In the genomic region with DNA sequence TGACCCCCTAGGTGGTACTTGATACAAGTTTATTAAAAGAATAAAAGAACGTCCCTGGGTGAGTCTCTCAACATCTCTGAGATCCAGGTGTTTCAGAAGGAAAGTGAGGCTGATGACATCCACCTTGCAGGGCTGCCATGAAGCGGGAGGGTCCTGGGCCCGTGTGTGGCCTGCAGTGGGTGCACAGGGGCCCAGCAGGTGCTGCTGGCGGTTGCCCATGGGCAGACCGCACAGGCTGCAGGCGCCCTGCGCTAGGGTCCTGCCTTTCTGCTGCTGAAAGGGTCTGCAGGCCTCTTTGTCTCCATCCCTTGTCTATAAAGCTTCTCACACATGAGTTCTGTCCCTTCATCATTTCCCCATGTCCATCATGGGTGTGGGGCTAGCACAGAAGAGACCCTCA, we compare ENCODE assay signal across 23 cellular contexts.
"Had no signal": no experiment of that assay in that cellular context is flagged by ENCODE, and none has a peak within 500 bp of the region (broad histone marks: within the 10 kb centered on the region; RNA-seq: fewer than 3 reads in every experiment).

No MANE protein-coding gene starts in this region.

- H3K4me1 ChIP-seq: Peyer's patch, SJSA1 had no signal

- H3K36me3 ChIP-seq: brain microvascular endothelial cell, Peyer's patch, SJSA1 had no signal

- H3K9ac ChIP-seq: KMS-11 had no signal

- DNase-seq: activated CD4-positive, alpha-beta T cell treated with anti-CD3 and anti-CD28 coated beads, Interleukin-2, amount 10 ng/mL, durations not matched to agents 24 days and 14 days; activated CD4-positive, alpha-beta T cell treated with anti-CD3 and anti-CD28 coated beads, Interleukin-2, amount 50 U/mL, for 4 hours; activated CD8-positive, alpha-beta T cell treated with anti-CD3 and anti-CD28 coated beads for 36 hours; activated effector memory CD4-positive, alpha-beta T cell treated with anti-CD3 and anti-CD28 coated beads, Interleukin-2, amount 50 U/mL, for 16 hours; activated naive CD4-positive, alpha-beta T cell; activated naive CD4-positive, alpha-beta T cell treated with anti-CD3 and anti-CD28 coated beads, Interleukin-2, amount 50 U/mL, for 16 hours; activated naive CD8-positive, alpha-beta T cell treated with anti-CD3 and anti-CD28 coated beads for 36 hours; activated T-cell treated with anti-CD3 and anti-CD28 coated beads, Interleukin-2, amount 50 U/mL, for 1 hour; activated T-cell treated with anti-CD3 and anti-CD28 coated beads, Interleukin-2, amount 50 U/mL, for 72 hours; amniotic stem cell; aorta; brain microvascular endothelial cell; MM.1S; MV-4-11; NCI-H1436 treated with DMSO at 0.1 percent for 48 hours; NK-92 treated with Interleukin-12 subunit alpha and Interleukin-12 subunit beta, amount 100 ng/mL, for 24 hours; Peyer's patch; SW 1271; T-helper 1 cell; T1000 had no signal

- H3K27me3 ChIP-seq: Peyer's patch had no signal

- ATAC-seq: activated CD8-positive, alpha-beta T cell treated with anti-CD3 and anti-CD28 coated beads for 36 hours; activated T-cell treated with anti-CD3 and anti-CD28 coated beads, Interleukin-2, amount 50 U/mL, for 72 hours; activated T-helper 17 cell treated with anti-CD3 and anti-CD28 coated beads, Interleukin-2, amount 50 U/mL, for 72 hours had no signal

- H3K27ac Mint-ChIP-seq: activated CD4-positive, alpha-beta T cell treated with anti-CD3 and anti-CD28 coated beads, Interleukin-2, amount 10 ng/mL, durations not matched to agents 24 days and 14 days; activated CD8-positive, alpha-beta T cell treated with anti-CD3 and anti-CD28 coated beads for 36 hours; activated naive CD8-positive, alpha-beta T cell treated with anti-CD3 and anti-CD28 coated beads for 36 hours; activated T-cell treated with anti-CD3 and anti-CD28 coated beads, Interleukin-2, amount 50 U/mL, for 72 hours; activated T-helper 17 cell treated with anti-CD3 and anti-CD28 coated beads, Interleukin-2, amount 50 U/mL, for 72 hours had no signal

- H3K4me3 ChIP-seq: Peyer's patch, SJSA1 had no signal

- H3K4me1 Mint-ChIP-seq: activated CD4-positive, alpha-beta T cell treated with anti-CD3 and anti-CD28 coated beads, Interleukin-2, amount 10 ng/mL, durations not matched to agents 24 days and 14 days; activated naive CD8-positive, alpha-beta T cell treated with anti-CD3 and anti-CD28 coated beads for 36 hours; activated T-helper 17 cell treated with anti-CD3 and anti-CD28 coated beads, Interleukin-2, amount 50 U/mL, for 72 hours had no signal

- H3K27me3 Mint-ChIP-seq: activated CD4-positive, alpha-beta T cell treated with anti-CD3 and anti-CD28 coated beads, Interleukin-2, amount 10 ng/mL, durations not matched to agents 24 days and 14 days; activated CD8-positive, alpha-beta T cell treated with anti-CD3 and anti-CD28 coated beads for 36 hours had no signal

- H3K9me3 Mint-ChIP-seq: activated CD4-positive, alpha-beta T cell treated with anti-CD3 and anti-CD28 coated beads, Interleukin-2, amount 10 ng/mL, durations not matched to agents 24 days and 14 days; activated CD8-positive, alpha-beta T cell treated with anti-CD3 and anti-CD28 coated beads for 36 hours; activated naive CD8-positive, alpha-beta T cell treated with anti-CD3 and anti-CD28 coated beads for 36 hours; activated T-cell treated with anti-CD3 and anti-CD28 coated beads, Interleukin-2, amount 50 U/mL, for 72 hours; activated T-helper 17 cell treated with anti-CD3 and anti-CD28 coated beads, Interleukin-2, amount 50 U/mL, for 72 hours had no signal

- H3K9me3 ChIP-seq: Peyer's patch, SJSA1 had no signal

- H3K4me3 Mint-ChIP-seq: activated CD4-positive, alpha-beta T cell treated with anti-CD3 and anti-CD28 coated beads, Interleukin-2, amount 10 ng/mL, durations not matched to agents 24 days and 14 days; activated CD8-positive, alpha-beta T cell treated with anti-CD3 and anti-CD28 coated beads for 36 hours; activated naive CD8-positive, alpha-beta T cell treated with anti-CD3 and anti-CD28 coated beads for 36 hours; activated T-cell treated with anti-CD3 and anti-CD28 coated beads, Interleukin-2, amount 50 U/mL, for 72 hours; activated T-helper 17 cell treated with anti-CD3 and anti-CD28 coated beads, Interleukin-2, amount 50 U/mL, for 72 hours had no signal

- H3K36me3 Mint-ChIP-seq: activated naive CD8-positive, alpha-beta T cell treated with anti-CD3 and anti-CD28 coated beads for 36 hours had no signal

- H3K4me2 ChIP-seq: KMS-11 had no signal

- H3K27ac ChIP-seq: brain microvascular endothelial cell, KMS-11, Peyer's patch, SJSA1 had no signal
